28 cellular contexts compared by ENCODE assay signal in the genomic region with DNA sequence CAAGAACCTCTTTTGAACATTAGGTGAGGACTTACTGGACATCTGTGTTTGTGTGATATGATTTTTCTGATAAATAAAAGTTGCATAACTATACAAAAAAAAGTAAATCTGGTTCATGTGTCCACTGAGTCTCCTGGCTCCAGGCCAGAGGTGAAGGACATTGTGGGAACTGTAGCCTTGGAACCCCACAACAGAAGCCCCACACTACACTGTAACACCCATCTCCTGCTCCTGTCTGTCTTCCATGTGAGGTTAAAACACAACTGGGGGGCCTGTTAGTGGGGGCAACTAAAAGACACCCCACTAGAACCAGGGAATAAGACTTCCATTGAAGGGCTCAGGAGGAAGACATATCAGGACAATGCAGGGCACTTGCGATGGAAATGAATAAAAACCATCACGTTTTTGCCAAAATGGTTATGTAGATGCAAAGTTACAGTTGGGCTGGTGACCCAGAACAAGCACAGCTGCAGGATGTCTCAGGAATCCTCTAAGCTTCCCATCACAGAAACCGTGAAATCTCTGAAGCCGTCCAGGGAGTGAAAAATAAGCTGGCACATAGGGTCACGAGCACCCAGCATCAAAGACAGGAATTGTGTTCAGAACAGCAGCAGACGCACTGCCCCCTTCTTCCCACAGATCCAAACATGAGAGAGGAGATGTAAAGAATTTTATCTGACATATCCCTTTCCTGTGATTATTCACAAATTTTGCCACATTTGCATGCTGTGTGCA. TPM values are rescaled to one million over a fixed set of nuclear protein-coding genes. Genes with fewer than 3 reads are reported as not detected.
"Had no signal": no experiment of that assay in that cellular context is flagged by ENCODE, and none has a peak within 500 bp of the region (broad histone marks: within the 10 kb centered on the region; RNA-seq: fewer than 3 reads in every experiment).

No MANE protein-coding gene starts in this region.

- H3K4me1 Mint-ChIP-seq: stimulated activated effector memory CD8-positive, alpha-beta T cell treated with anti-CD3 and anti-CD28 coated beads, Interleukin-12 subunit alpha, Interleukin-12 subunit beta, amount 100 ng/mL, for 72 hours; stimulated activated naive B cell treated with anti-CD40 and anti-IgM and Interleukin-4, amounts not matched to agents 10 μg/mL and 1 μg/mL and 100 μg/mL, for 72 hours had no signal

- H3K9me3 ChIP-seq: ovary, right lobe of liver, sigmoid colon, thoracic aorta, thyroid gland, vagina had no signal

- ATAC-seq: psoas muscle; right cardiac atrium; right lobe of liver; stimulated activated effector memory CD8-positive, alpha-beta T cell treated with anti-CD3 and anti-CD28 coated beads, Interleukin-12 subunit alpha, Interleukin-12 subunit beta, amount 100 ng/mL, for 72 hours; stimulated activated naive B cell treated with anti-CD40 and anti-IgM and Interleukin-4, amounts not matched to agents 10 μg/mL and 1 μg/mL and 100 μg/mL, for 72 hours had no signal

- H3K4me2 ChIP-seq: neural progenitor cell had no signal

- H3K27ac Mint-ChIP-seq: nephron; neural progenitor cell; progenitor cell of endocrine pancreas; stimulated activated effector memory CD8-positive, alpha-beta T cell treated with anti-CD3 and anti-CD28 coated beads, Interleukin-12 subunit alpha, Interleukin-12 subunit beta, amount 100 ng/mL, for 72 hours; stimulated activated naive B cell treated with anti-CD40 and anti-IgM and Interleukin-4, amounts not matched to agents 10 μg/mL and 1 μg/mL and 100 μg/mL, for 72 hours; stimulated activated naive CD8-positive, alpha-beta T cell treated with anti-CD3 and anti-CD28 coated beads, Interleukin-15, Interleukin-2, amounts not matched to agents 100 ng/mL and 50 ng/mL, for 24 hours had no signal

- H2AFZ ChIP-seq: parathyroid adenoma had no signal

- DNase-seq: occipital lobe; ovary; posterior cingulate gyrus; psoas muscle; right cardiac atrium; right lobe of liver; sigmoid colon; small intestine; stimulated activated CD4-positive, alpha-beta T cell treated with anti-CD3 and anti-CD28 coated beads, Interleukin-15, amount 100 ng/mL, for 24 hours; stimulated activated CD4-positive, alpha-beta T cell treated with anti-CD3 and anti-CD28 coated beads, Interleukin-2, amount 100 ng/mL, for 24 hours; stimulated activated CD4-positive, alpha-beta T cell treated with anti-CD3 and anti-CD28 coated beads, Interleukin-2, amount 100 ng/mL, for 48 hours; stimulated activated CD4-positive, alpha-beta T cell treated with anti-CD3 and anti-CD28 coated beads, Interleukin-4, amount 100 ng/mL, for 24 hours; stimulated activated naive B cell treated with anti-CD40 and anti-IgM and Interleukin-4, amounts not matched to agents 10 μg/mL and 1 μg/mL and 100 μg/mL, for 72 hours; stimulated activated naive CD4-positive, alpha-beta T cell treated with Interleukin-2 at 50 U/mL for 16 hours; stomach; thyroid gland; upper lobe of left lung had no signal

- H3K4me3 ChIP-seq: neural progenitor cell, ovary, psoas muscle, right lobe of liver, sigmoid colon, stomach, thoracic aorta, thyroid gland, tibial nerve, upper lobe of left lung, vagina had no signal

- H3K27me3 ChIP-seq: neural progenitor cell, ovary, right lobe of liver, sigmoid colon, stomach, thyroid gland, tibial nerve, upper lobe of left lung, vagina had no signal

- H3K27ac ChIP-seq: neural progenitor cell, ovary, parathyroid adenoma, psoas muscle, right lobe of liver, sigmoid colon, stomach, thoracic aorta, thyroid gland, tibial nerve, upper lobe of left lung, vagina had no signal

- H3K36me3 ChIP-seq: neural progenitor cell, ovary, right lobe of liver, sigmoid colon, stomach, thoracic aorta, thyroid gland, tibial nerve, upper lobe of left lung, vagina had no signal

- H3K36me3 Mint-ChIP-seq: stimulated activated effector memory CD8-positive, alpha-beta T cell treated with anti-CD3 and anti-CD28 coated beads, Interleukin-12 subunit alpha, Interleukin-12 subunit beta, amount 100 ng/mL, for 72 hours; stimulated activated naive B cell treated with anti-CD40 and anti-IgM and Interleukin-4, amounts not matched to agents 10 μg/mL and 1 μg/mL and 100 μg/mL, for 72 hours had no signal

- H3K4me3 Mint-ChIP-seq: nephron; neural progenitor cell; stimulated activated effector memory CD8-positive, alpha-beta T cell treated with anti-CD3 and anti-CD28 coated beads, Interleukin-12 subunit alpha, Interleukin-12 subunit beta, amount 100 ng/mL, for 72 hours; stimulated activated naive B cell treated with anti-CD40 and anti-IgM and Interleukin-4, amounts not matched to agents 10 μg/mL and 1 μg/mL and 100 μg/mL, for 72 hours; stimulated activated naive CD8-positive, alpha-beta T cell treated with anti-CD3 and anti-CD28 coated beads, Interleukin-15, Interleukin-2, amounts not matched to agents 100 ng/mL and 50 ng/mL, for 24 hours had no signal

- H3K4me1 ChIP-seq: neural progenitor cell, parathyroid adenoma, psoas muscle, right lobe of liver, sigmoid colon, stomach, tibial nerve, upper lobe of left lung, vagina had no signal

- H3K79me2 ChIP-seq: parathyroid adenoma had no signal

- H3K27me3 Mint-ChIP-seq: progenitor cell of endocrine pancreas; stimulated activated naive B cell treated with anti-CD40 and anti-IgM and Interleukin-4, amounts not matched to agents 10 μg/mL and 1 μg/mL and 100 μg/mL, for 72 hours; stimulated activated naive CD8-positive, alpha-beta T cell treated with anti-CD3 and anti-CD28 coated beads, Interleukin-15, Interleukin-2, amounts not matched to agents 100 ng/mL and 50 ng/mL, for 24 hours had no signal

RNA-seq across cellular contexts. Expression of gene PCSK2, which starts 36.7 kb away (rescaled TPM):
- total RNA-seq: osteoblast, ureter had no signal
